In the genomic region with DNA sequence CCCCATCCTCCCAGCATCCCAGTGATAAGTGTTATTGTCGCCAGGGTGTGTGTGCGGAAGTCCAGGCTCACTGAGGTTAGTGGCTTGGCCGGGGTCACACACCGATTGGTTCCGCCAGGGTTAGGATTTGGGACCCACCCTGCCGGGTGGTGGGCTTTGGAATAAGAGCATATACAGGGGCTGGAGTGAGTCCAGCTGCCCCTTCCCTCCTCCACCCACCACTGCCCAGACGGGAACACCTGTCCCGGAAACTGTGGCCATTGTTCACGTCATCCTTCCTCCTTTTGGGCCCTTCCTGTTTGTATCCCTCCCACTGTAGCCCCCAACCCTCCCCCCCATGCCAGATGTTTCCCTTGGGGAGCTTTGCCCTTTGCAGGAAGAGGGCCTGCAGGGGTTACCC, we compare ENCODE assay signal across 1 cellular context.
TF ChIP-seq lines count a peak whose summit lies in the region.

No MANE protein-coding gene starts in this region.

TF ChIP-seq in H1, 55 proteins besides CTCF, POLR2A, EP300 and RAD21:
- TF ChIP-seq TEAD4 (IDR thresholded peaks at IDR 0.05; ENCODE audit: low read depth, low read length): no peak
- TF ChIP-seq SP4 (IDR thresholded peaks at IDR 0.05; ENCODE audit: low read length): no peak
- no peak for TF ChIP-seq CBX5 (IDR thresholded peaks at IDR 0.05; ENCODE audit: low read depth, low read length)
- TF ChIP-seq SIRT6 (IDR thresholded peaks at IDR 0.05; ENCODE audit: low read length): no peak
- no peak for TF ChIP-seq CHD2 (IDR thresholded peaks at IDR 0.05; ENCODE audit: low read length)
- TF ChIP-seq, protein P1, sequence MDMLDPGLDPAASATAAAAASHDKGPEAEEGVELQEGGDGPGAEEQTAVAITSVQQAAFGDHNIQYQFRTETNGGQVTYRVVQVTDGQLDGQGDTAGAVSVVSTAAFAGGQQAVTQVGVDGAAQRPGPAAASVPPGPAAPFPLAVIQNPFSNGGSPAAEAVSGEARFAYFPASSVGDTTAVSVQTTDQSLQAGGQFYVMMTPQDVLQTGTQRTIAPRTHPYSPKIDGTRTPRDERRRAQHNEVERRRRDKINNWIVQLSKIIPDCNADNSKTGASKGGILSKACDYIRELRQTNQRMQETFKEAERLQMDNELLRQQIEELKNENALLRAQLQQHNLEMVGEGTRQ (IDR thresholded peaks at IDR 0.05; ENCODE audit: low read length): no peak
- no peak for TF ChIP-seq SP2 (IDR thresholded peaks at IDR 0.05; ENCODE audit: low read length)
- TF ChIP-seq SIX5 (IDR thresholded peaks at IDR 0.05; ENCODE audit: low read depth, low read length): no peak
- TF ChIP-seq ZNF274 (IDR thresholded peaks at IDR 0.05; ENCODE audit: borderline replicate concordance, extremely low read depth, low read length): no peak
